ENCODE assay signal across 23 cellular contexts in genomic region chr1:43446881-43447835, GRCh38. TPM values are rescaled to one million over a fixed set of nuclear protein-coding genes. Genes with fewer than 3 reads are reported as not detected.
A peak's percentile ranks its signal among the peaks of the same experiment; 100 is the strongest.
DNase-seq lines count a peak whose midpoint lies in the region; ATAC-seq and TF ChIP-seq lines count a peak whose summit lies in the region.
"Had no signal": no experiment of that assay in that cellular context is flagged by ENCODE, and none has a peak within 500 bp of the region (broad histone marks: within the 10 kb centered on the region; RNA-seq: fewer than 3 reads in every experiment).

No MANE protein-coding gene starts in this region.

- ATAC-seq in HG02970 (IDR thresholded peaks at IDR 0.05; ENCODE audit: low FRiP score, unreplicated experiment) = no peak
- ATAC-seq: activated CD8-positive, alpha-beta memory T cell treated with anti-CD3 and anti-CD28 coated beads, Interleukin-2, amount 10 ng/mL, durations not matched to agents 7 days and 5 days; foreskin keratinocyte; stimulated activated naive CD8-positive, alpha-beta T cell treated with anti-CD3 and anti-CD28 coated beads, Interleukin-15, amount 100 ng/mL, for 72 hours; upper lobe of right lung had no signal

- TF ChIP-seq CTCF in CD14-positive monocyte (IDR thresholded peaks at IDR 0.05) = no peak
- TF ChIP-seq CTCF in HEK293 (tag by site-specific recombination; IDR thresholded peaks at IDR 0.05) = no peak
- TF ChIP-seq CTCF in endothelial cell (IDR thresholded peaks at IDR 0.05; ENCODE audit: unreplicated experiment) = no peak
- TF ChIP-seq CTCF in sigmoid colon (IDR thresholded peaks at IDR 0.05) = no peak

- intact Hi-C loops in CD14-positive monocyte (cut with micrococcal nuclease) (no loop called here), sigmoid colon (cut with DNase I) (no loop called here)

- DNase-seq in CD14-positive monocyte (ENCODE audit: low spot score) (peak; percentile 27), endothelial cell (ENCODE audit: low spot score) (no peak), sigmoid colon (peak; percentile 48), activated gamma-delta T cell treated with Interleukin-2 at 50 U/mL for 16 hours (no peak), GM03348 (ENCODE audit: low spot score) (no peak)
- DNase-seq: activated CD4-positive, alpha-beta T cell treated with anti-CD3 and anti-CD28 coated beads, Interleukin-2, amount 10 ng/mL, durations not matched to agents 7 days and 5 days; activated CD8-positive, alpha-beta memory T cell treated with anti-CD3 and anti-CD28 coated beads, Interleukin-2, amount 10 ng/mL, durations not matched to agents 7 days and 5 days; central memory CD4-positive, alpha-beta T cell; foreskin keratinocyte; GM23248; hypothalamus; mammary epithelial cell; NCI-H1436 treated with DMSO at 0.1 percent for 48 hours; NCI-H510A treated with DMSO at 0.1 percent for 48 hours; stimulated activated CD4-positive, alpha-beta T cell treated with anti-CD3 and anti-CD28 coated beads, Interleukin-4, amount 100 ng/mL, for 4 hours; T-helper 2 cell; upper lobe of right lung had no signal

- no peak for TF ChIP-seq EP300 in sigmoid colon (IDR thresholded peaks at IDR 0.05)

- H3K9me3 Mint-ChIP-seq in CD14-positive monocyte (peaks cover 0 to 2% (median 0%) of the 10 kb centered on the region in 7 donors), endothelial cell (ENCODE audit: unreplicated experiment) (no peaks in the 10 kb centered on the region)
- H3K9me3 Mint-ChIP-seq: activated CD4-positive, alpha-beta T cell treated with anti-CD3 and anti-CD28 coated beads, Interleukin-2, amount 10 ng/mL, durations not matched to agents 7 days and 5 days; activated T-helper 2 cell treated with anti-CD3 and anti-CD28 coated beads, Interferon-gamma antibody, Interleukin-2, Interleukin-4, amounts not matched to agents 10 μg/mL and 5 μg/mL and 100 μg/mL, durations not matched to agents 14 hours and 24 hours and 36 hours; stimulated activated naive CD8-positive, alpha-beta T cell treated with anti-CD3 and anti-CD28 coated beads, Interleukin-15, amount 100 ng/mL, for 72 hours had no signal

- H3K27me3 Mint-ChIP-seq in CD14-positive monocyte (ENCODE audit: low read depth in 3 of 3) (peaks cover 2 to 3% (median 3%) of the 10 kb centered on the region in 3 donors), endothelial cell (ENCODE audit: unreplicated experiment) (peaks cover 11% of the 10 kb centered on the region)
- H3K27me3 Mint-ChIP-seq: activated CD4-positive, alpha-beta T cell treated with anti-CD3 and anti-CD28 coated beads, Interleukin-2, amount 10 ng/mL, durations not matched to agents 7 days and 5 days; activated CD8-positive, alpha-beta memory T cell treated with anti-CD3 and anti-CD28 coated beads, Interleukin-2, amount 10 ng/mL, durations not matched to agents 7 days and 5 days; stimulated activated naive CD8-positive, alpha-beta T cell treated with anti-CD3 and anti-CD28 coated beads, Interleukin-15, amount 100 ng/mL, for 72 hours had no signal

- TF ChIP-seq POLR2A in sigmoid colon (IDR thresholded peaks at IDR 0.05) = no peak

- no peaks in the 10 kb centered on the region for H3K27me3 ChIP-seq in sigmoid colon
- H3K27me3 ChIP-seq: foreskin keratinocyte, Peyer's patch, upper lobe of right lung had no signal

- H3K4me1 Mint-ChIP-seq in CD14-positive monocyte = no peaks in the 10 kb centered on the region
- H3K4me1 Mint-ChIP-seq in endothelial cell (ENCODE audit: unreplicated experiment) = peaks cover 12% of the 10 kb centered on the region
- H3K4me1 Mint-ChIP-seq: activated CD4-positive, alpha-beta T cell treated with anti-CD3 and anti-CD28 coated beads, Interleukin-2, amount 10 ng/mL, durations not matched to agents 7 days and 5 days; activated CD8-positive, alpha-beta memory T cell treated with anti-CD3 and anti-CD28 coated beads, Interleukin-2, amount 10 ng/mL, durations not matched to agents 7 days and 5 days; stimulated activated naive CD8-positive, alpha-beta T cell treated with anti-CD3 and anti-CD28 coated beads, Interleukin-15, amount 100 ng/mL, for 72 hours had no signal

- H3K36me3 Mint-ChIP-seq in CD14-positive monocyte (peaks cover 93 to 100% of the 10 kb centered on the region in 2 donors), endothelial cell (ENCODE audit: low read depth, unreplicated experiment) (peaks cover 72% of the 10 kb centered on the region)

- 94 to 95% methylated on average over 19 of the region's 19 CpGs for WGBS in sigmoid colon, 2 donors

- H3K27ac ChIP-seq in HEK293 (ENCODE audit: extremely low read depth, low read depth, low read length) (no peak overlapping the region), sigmoid colon (no peak overlapping the region)
- H3K27ac ChIP-seq: foreskin keratinocyte, GM23248, upper lobe of right lung had no signal

- H3K9me3 ChIP-seq in HEK293 (ENCODE audit: control insufficient read depth, insufficient read depth, low read depth, low read length) (no peaks in the 10 kb centered on the region), sigmoid colon (no peaks in the 10 kb centered on the region)
- H3K9me3 ChIP-seq: Peyer's patch, upper lobe of right lung had no signal

- CTCF ChIA-PET in HEK293 (lab: Yijun Ruan, JAX) = no interaction called here

- H3K4me3 ChIP-seq in HEK293 (ENCODE audit: low read depth, low read length) (no peak overlapping the region), sigmoid colon (no peak overlapping the region)
- H3K4me3 ChIP-seq: GM23248, Peyer's patch, smooth muscle cell, upper lobe of right lung had no signal

- H3K4me1 ChIP-seq in HEK293 (ENCODE audit: control insufficient read depth, insufficient read depth, low read length) = no peaks in the 10 kb centered on the region
- H3K4me1 ChIP-seq in sigmoid colon = peaks cover 0 to 2% (median 1%) of the 10 kb centered on the region in 4 donors
- H3K4me1 ChIP-seq: foreskin keratinocyte, upper lobe of right lung had no signal

- H3K4me3 Mint-ChIP-seq in CD14-positive monocyte = no peak overlapping the region
- H3K4me3 Mint-ChIP-seq in endothelial cell (ENCODE audit: unreplicated experiment) = peak overlapping the region; percentile 14
- H3K4me3 Mint-ChIP-seq: activated CD4-positive, alpha-beta T cell treated with anti-CD3 and anti-CD28 coated beads, Interleukin-2, amount 10 ng/mL, durations not matched to agents 7 days and 5 days; activated CD8-positive, alpha-beta memory T cell treated with anti-CD3 and anti-CD28 coated beads, Interleukin-2, amount 10 ng/mL, durations not matched to agents 7 days and 5 days; stimulated activated naive CD8-positive, alpha-beta T cell treated with anti-CD3 and anti-CD28 coated beads, Interleukin-15, amount 100 ng/mL, for 72 hours had no signal

- peak overlapping the region in 1 of 7 donors; percentile 63 for H3K27ac Mint-ChIP-seq in CD14-positive monocyte
- H3K27ac Mint-ChIP-seq in endothelial cell (ENCODE audit: unreplicated experiment) = no peak overlapping the region
- H3K27ac Mint-ChIP-seq: activated CD4-positive, alpha-beta T cell treated with anti-CD3 and anti-CD28 coated beads, Interleukin-2, amount 10 ng/mL, durations not matched to agents 7 days and 5 days; activated CD8-positive, alpha-beta memory T cell treated with anti-CD3 and anti-CD28 coated beads, Interleukin-2, amount 10 ng/mL, durations not matched to agents 7 days and 5 days; activated T-helper 2 cell treated with anti-CD3 and anti-CD28 coated beads, Interferon-gamma antibody, Interleukin-2, Interleukin-4, amounts not matched to agents 10 μg/mL and 5 μg/mL and 100 μg/mL, durations not matched to agents 14 hours and 24 hours and 36 hours; stimulated activated naive CD8-positive, alpha-beta T cell treated with anti-CD3 and anti-CD28 coated beads, Interleukin-15, amount 100 ng/mL, for 72 hours had no signal

- POLR2A ChIA-PET in HEK293 (lab: Yijun Ruan, JAX) = interaction anchor here (0.6 to 1.4 kb wide), 4 partner anchors 9 to 79 kb away, joined by 3 to 4 read pairs (median 3); no protein-coding TSS in a partner anchor

- peaks cover 3 to 100% of the 10 kb centered on the region in 2 experiments; a peak in 2 of 3 replicates for H3K36me3 ChIP-seq in HEK293 (ENCODE audit: control insufficient read depth in 2 of 2, insufficient read depth in 1 of 2, low read length in 2 of 2)
- H3K36me3 ChIP-seq in sigmoid colon = peaks cover 57 to 100% (median 76%) of the 10 kb centered on the region in 4 donors

TF ChIP-seq in HEK293, 187 proteins besides CTCF, POLR2A, EP300 and RAD21:
- TF ChIP-seq ZNF677 (tag by site-specific recombination; IDR thresholded peaks at IDR 0.05) (peak; percentile 96), ZNF184 (tag by site-specific recombination; IDR thresholded peaks at IDR 0.05) (no peak)

RNA-seq across cellular contexts. Expression of gene HYI, which starts 6.6 kb away (rescaled TPM):
- 1 to 10 TPM in 1 of 2 donors, under 1 TPM in 1; 0.74 to 1.6 TPM for polyA plus RNA-seq in CD14-positive monocyte
- total RNA-seq in endothelial cell (ENCODE audit: unreplicated experiment) = 47.8 TPM
- total RNA-seq in sigmoid colon = 100 to 1,000 TPM in 1 of 4 donors, 10 to 100 TPM in 3; 65.8 to 104 (median 78.7) TPM
- 10 to 100 TPM; 40.4 to 72.8 (median 55.9) TPM for polyA plus RNA-seq in sigmoid colon

RNA-seq across cellular contexts. Expression of gene SZT2, which starts 57.5 kb away (rescaled TPM):
- polyA plus RNA-seq in CD14-positive monocyte (1 to 10 TPM; 2.4 to 2.6 TPM), sigmoid colon (10 to 100 TPM in 1 of 3 donors, 1 to 10 TPM in 2; 4.6 to 39.2 (median 4.8) TPM)
- total RNA-seq in endothelial cell (ENCODE audit: unreplicated experiment) (43.2 TPM), sigmoid colon (10 to 100 TPM; 19.1 to 47.4 (median 25.2) TPM)

RNA-seq across cellular contexts. Expression of gene MED8, which starts 57.6 kb away (rescaled TPM):
- polyA plus RNA-seq in CD14-positive monocyte (10 to 100 TPM; 40.7 to 41.8 TPM), sigmoid colon (10 to 100 TPM; 34.2 to 43.9 (median 36.6) TPM)
- total RNA-seq in endothelial cell (ENCODE audit: unreplicated experiment) (19.5 TPM), sigmoid colon (10 to 100 TPM; 25.3 to 33.4 (median 29.6) TPM)

Comparison
In these comparisons a context has a peak if more than half of its experiments do, and no peak if none do; other contexts are left out.
1. DNase-seq: peak in CD14-positive monocyte (single experiment) and sigmoid colon (single experiment); none in endothelial cell (single experiment), activated gamma-delta T cell treated with Interleukin-2 at 50 U/mL for 16 hours (single experiment) and GM03348 (single experiment).